ENCODE assay signal across 8 cellular contexts in the genomic region with DNA sequence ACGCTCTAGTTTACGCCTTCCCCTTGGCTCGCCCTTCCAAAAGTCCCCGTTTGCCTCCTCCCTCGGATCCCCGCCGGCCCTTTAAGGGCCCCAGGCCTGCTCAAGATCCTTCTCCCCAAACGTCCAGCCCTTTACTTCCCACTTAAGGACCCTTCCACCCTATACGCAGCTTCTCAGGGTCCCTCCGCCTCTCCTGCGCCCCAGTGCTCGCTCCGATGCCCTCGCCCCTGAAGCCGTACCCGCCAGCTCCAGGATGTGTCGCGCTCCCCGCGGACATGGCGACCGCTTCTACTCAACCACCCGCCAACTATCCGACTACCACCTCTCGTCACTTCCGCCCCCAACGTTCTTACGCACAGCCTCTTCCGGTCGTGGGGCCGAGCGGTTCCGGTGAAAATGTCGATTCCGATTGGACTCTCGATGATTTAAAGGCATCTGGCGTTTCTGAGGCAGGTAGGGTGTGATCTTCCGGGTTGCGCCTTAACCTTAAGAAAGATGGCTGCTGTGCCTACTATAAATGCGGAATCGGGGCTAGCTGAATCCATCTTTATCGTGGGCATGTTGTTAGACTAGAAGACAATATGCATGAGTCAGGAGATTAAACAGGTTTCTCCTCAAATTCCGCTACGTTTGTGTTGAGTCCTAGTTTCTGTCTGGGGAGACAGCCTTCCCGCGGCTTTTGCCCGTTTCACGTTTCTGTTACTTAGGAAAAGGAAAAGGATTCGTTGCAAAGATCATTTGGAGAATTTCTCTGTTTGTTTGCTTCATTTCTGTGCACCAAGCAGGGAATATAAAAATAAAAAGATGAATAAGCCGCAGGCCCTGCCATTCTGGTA. TPM values are rescaled to one million over a fixed set of nuclear protein-coding genes. Genes with fewer than 3 reads are reported as not detected.
DNase-seq lines count a peak whose midpoint lies in the region; ATAC-seq, FAIRE-seq and TF ChIP-seq lines count a peak whose summit lies in the region.

A gene (minus strand): TSS at position 317 of the 836 bp plus-strand sequence. CDS start 40 bp downstream, at position 277.

- H3K9me3 Mint-ChIP-seq in activated B cell treated with CpG ODN at 0.5 μM for 24 hours = no peaks in the 10 kb centered on the region
- no peaks in the 10 kb centered on the region for H3K9me3 Mint-ChIP-seq in central memory CD8-positive, alpha-beta T cell

- H3K36me3 Mint-ChIP-seq in activated B cell treated with CpG ODN at 0.5 μM for 24 hours (ENCODE audit: low read depth) = peaks cover 34% of the 10 kb centered on the region
- H3K36me3 Mint-ChIP-seq in central memory CD8-positive, alpha-beta T cell (ENCODE audit: insufficient read depth) = peaks cover 22% of the 10 kb centered on the region

- H3K27ac Mint-ChIP-seq in activated B cell treated with CpG ODN at 0.5 μM for 24 hours = no peak within 1 kb of the TSS
- no peak within 1 kb of the TSS for H3K27ac Mint-ChIP-seq in central memory CD8-positive, alpha-beta T cell (ENCODE audit: low read depth)

- FAIRE-seq in islet of Langerhans (lab: Jason Lieb, UNC) = peak; percentile 98

- TF ChIP-seq CTCF in AG09319 (IDR thresholded peaks at IDR 0.05; ENCODE audit: low read depth, low read length) (peak; percentile 15), activated B cell treated with CpG ODN at 0.5 μM for 24 hours (IDR thresholded peaks at IDR 0.05) (no peak)

- peak; percentile 95 for TF ChIP-seq POLR2A in GM18951 (IDR thresholded peaks at IDR 0.05; ENCODE audit: extremely low read depth, insufficient read depth, insufficient read length)

- in situ Hi-C loops in GM18951 (cut with MboI; ENCODE audit: low sequenced_read_pairs, unreplicated experiment) = no loop called here

- DNase-seq in AG09319 (ENCODE audit: extremely low read depth, low read depth) = peak; percentile 96
- DNase-seq in NCI-H345 (lab: John Stamatoyannopoulos, UW) = peak; percentile 100
- DNase-seq in activated B cell treated with CpG ODN at 0.5 μM for 24 hours = peak; percentile 85
- peak; percentile 83 to 94 for DNase-seq in central memory CD8-positive, alpha-beta T cell (ENCODE audit: low spot score in 2 of 2)
- DNase-seq in stimulated activated CD4-positive, alpha-beta T cell treated with anti-CD3 and anti-CD28 coated beads, Interleukin-12 subunit alpha, Interleukin-12 subunit beta, amount 100 ng/mL, for 48 hours (ENCODE audit: low read depth in 2 of 3, low spot score in 1 of 3) = peak; percentile 88 to 91 (median 89)

- CTCF ChIA-PET in activated B cell treated with CpG ODN at 0.5 μM for 24 hours (lab: Charles Lee) = interaction anchor here (0.9 to 5.7 kb wide), 6 partner anchors 11 to 56 kb away, joined by 3 to 52 read pairs (median 6); a partner anchor contains a TSS

- H3K4me1 Mint-ChIP-seq in activated B cell treated with CpG ODN at 0.5 μM for 24 hours = peaks cover 41% of the 10 kb centered on the region
- peaks cover 23% of the 10 kb centered on the region for H3K4me1 Mint-ChIP-seq in central memory CD8-positive, alpha-beta T cell

- H3K4me3 Mint-ChIP-seq in activated B cell treated with CpG ODN at 0.5 μM for 24 hours = no peak within 1 kb of the TSS
- no peak within 1 kb of the TSS for H3K4me3 Mint-ChIP-seq in central memory CD8-positive, alpha-beta T cell

- intact Hi-C loops in activated B cell treated with CpG ODN at 0.5 μM for 24 hours (cut with micrococcal nuclease) = loop anchor here (1.0 kb wide), 7 partner anchors 12 to 404 kb away; a partner anchor contains a TSS

- H3K27me3 Mint-ChIP-seq in activated B cell treated with CpG ODN at 0.5 μM for 24 hours = no peaks in the 10 kb centered on the region
- H3K27me3 Mint-ChIP-seq in central memory CD8-positive, alpha-beta T cell = no peaks in the 10 kb centered on the region

- POLR2A ChIA-PET in activated B cell treated with CpG ODN at 0.5 μM for 24 hours (lab: Charles Lee) = interaction anchor here (0.7 to 3.8 kb wide), 22 partner anchors 10 to 348 kb away, joined by 3 to 85 read pairs (median 6); a partner anchor contains a TSS

- ATAC-seq in HG03196 (IDR thresholded peaks at IDR 0.05; ENCODE audit: unreplicated experiment) = peak; percentile 92
- peak; percentile 93 for ATAC-seq in activated B cell treated with CpG ODN at 0.5 μM for 24 hours (ENCODE audit: low read depth)
- ATAC-seq in central memory CD8-positive, alpha-beta T cell (replicated peaks; ENCODE audit: extremely low read depth, poor library complexity, severe bottlenecking) = peak; percentile 98

RNA-seq across cellular contexts. Expression of the gene that starts here (rescaled TPM):
- 88.3 and 105 TPM in 2 replicates for total RNA-seq in activated B cell treated with CpG ODN at 0.5 μM for 24 hours

Comparison
In these comparisons a context has a peak if more than half of its experiments do, and no peak if none do; other contexts are left out.
1. Peak in every context shown above with its lines: DNase-seq and ATAC-seq.